In the genomic region with DNA sequence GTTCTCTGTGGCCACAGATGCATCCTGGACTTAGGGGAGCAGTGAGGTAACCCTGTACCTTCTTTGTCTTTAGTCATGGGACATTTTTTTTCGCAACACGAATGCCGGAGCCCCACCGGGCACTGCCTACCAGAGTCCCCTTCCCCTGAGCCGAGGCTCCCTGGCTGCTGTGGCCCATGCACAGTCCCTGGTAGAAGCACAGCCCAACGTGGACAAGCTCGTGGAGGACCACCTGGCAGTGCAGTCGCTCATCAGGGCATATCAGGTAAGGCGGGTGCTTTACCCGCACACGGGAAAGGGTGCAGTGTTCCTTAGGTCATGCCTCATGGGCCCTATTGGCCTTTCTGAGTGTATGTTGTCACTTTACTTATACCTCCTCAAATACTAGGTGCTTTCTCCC, we compare ENCODE assay signal across 20 cellular contexts.
"Had no signal": no experiment of that assay in that cellular context is flagged by ENCODE, and none has a peak within 500 bp of the region (broad histone marks: within the 10 kb centered on the region; RNA-seq: fewer than 3 reads in every experiment).

No MANE protein-coding gene starts in this region.

- ATAC-seq: activated CD8-positive, alpha-beta T cell treated with anti-CD3 and anti-CD28 coated beads for 36 hours; activated T-cell treated with anti-CD3 and anti-CD28 coated beads, Interleukin-2, amount 50 U/mL, for 72 hours; body of pancreas; esophagus mucosa; gastroesophageal sphincter; lower lobe of right lung; natural killer cell; T-cell had no signal

- H3K27me3 Mint-ChIP-seq: activated CD8-positive, alpha-beta T cell treated with anti-CD3 and anti-CD28 coated beads for 36 hours; T-cell had no signal

- H3K9me3 Mint-ChIP-seq: activated CD8-positive, alpha-beta T cell treated with anti-CD3 and anti-CD28 coated beads for 36 hours; activated T-cell treated with anti-CD3 and anti-CD28 coated beads, Interleukin-2, amount 50 U/mL, for 72 hours; immature natural killer cell; natural killer cell; T-cell had no signal

- H3K27me3 ChIP-seq: body of pancreas, colonic mucosa, gastroesophageal sphincter, sigmoid colon, thyroid gland had no signal

- H3K27ac ChIP-seq: body of pancreas, colonic mucosa, gastroesophageal sphincter, lower lobe of right lung, sigmoid colon had no signal

- H3K9ac ChIP-seq: SK-N-SH had no signal

- H3K4me3 ChIP-seq: body of pancreas, colonic mucosa, gastroesophageal sphincter, lower lobe of right lung, sigmoid colon, thyroid gland had no signal

- H3K27ac Mint-ChIP-seq: activated CD8-positive, alpha-beta T cell treated with anti-CD3 and anti-CD28 coated beads for 36 hours had no signal

- H3K36me3 ChIP-seq: colonic mucosa had no signal

- H3K9me3 ChIP-seq: body of pancreas, colonic mucosa, gastroesophageal sphincter, lower lobe of right lung, sigmoid colon, SK-N-SH, thyroid gland had no signal

- DNase-seq: activated CD4-positive, alpha-beta T cell treated with anti-CD3 and anti-CD28 coated beads for 48 hours; activated CD4-positive, CD25-positive, alpha-beta regulatory T cell; activated CD8-positive, alpha-beta T cell treated with anti-CD3 and anti-CD28 coated beads for 36 hours; activated T-cell treated with anti-CD3 and anti-CD28 coated beads, Interleukin-2, amount 50 U/mL, for 72 hours; body of pancreas; central memory CD4-positive, alpha-beta T cell; colonic mucosa; immature natural killer cell; lower lobe of right lung; natural killer cell; nucleus accumbens; sigmoid colon; SK-N-SH; stimulated activated CD4-positive, alpha-beta T cell treated with anti-CD3 and anti-CD28 coated beads, Interleukin-4, amount 100 ng/mL, for 4 hours; stimulated activated naive CD4-positive, alpha-beta T cell; T-cell; T-helper 9 cell; thyroid gland had no signal

- H3K4me3 Mint-ChIP-seq: activated CD8-positive, alpha-beta T cell treated with anti-CD3 and anti-CD28 coated beads for 36 hours; activated T-cell treated with anti-CD3 and anti-CD28 coated beads, Interleukin-2, amount 50 U/mL, for 72 hours; immature natural killer cell; natural killer cell; T-cell had no signal

- H3K36me3 Mint-ChIP-seq: natural killer cell had no signal
